Comparison of ENCODE assay signal across 18 cellular contexts in the genomic region with DNA sequence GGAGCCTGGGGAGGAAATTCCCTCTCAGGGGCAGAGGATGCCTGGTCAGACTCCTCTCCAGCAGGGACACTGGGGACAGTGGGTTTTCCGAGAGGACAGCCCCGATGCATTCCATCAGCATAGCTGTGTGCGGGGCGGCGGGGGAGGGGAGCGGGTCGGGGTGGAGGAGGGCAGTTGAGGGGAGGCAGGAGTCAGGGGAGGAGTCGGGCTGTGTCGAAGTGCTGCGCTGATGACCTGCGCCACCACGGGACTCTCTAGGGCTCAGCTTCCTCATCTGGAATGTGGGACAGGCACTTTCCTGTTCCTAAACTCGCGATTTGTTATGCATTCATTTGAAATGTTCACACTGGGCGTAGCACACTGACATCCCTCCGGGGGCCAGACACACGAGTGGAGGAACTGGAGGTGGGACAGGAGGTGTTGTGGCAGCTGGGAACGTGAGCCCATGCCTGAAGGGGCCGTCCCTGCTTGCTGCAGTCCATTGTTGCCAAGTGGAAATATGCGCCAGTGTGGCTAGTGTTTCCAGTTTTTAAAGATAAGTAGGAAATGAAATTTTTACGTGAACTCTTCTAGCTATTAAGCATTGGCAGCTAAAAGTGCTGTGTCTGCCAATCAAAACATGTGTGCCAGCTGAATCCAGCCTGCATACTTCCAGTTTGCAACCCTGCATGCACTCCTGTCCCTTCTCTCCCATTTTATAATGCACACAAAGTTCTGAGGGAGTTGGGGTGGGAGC. TPM values are rescaled to one million over a fixed set of nuclear protein-coding genes. Genes with fewer than 3 reads are reported as not detected.
DNase-seq lines count a peak whose midpoint lies in the region; ATAC-seq and TF ChIP-seq lines count a peak whose summit lies in the region.
"Had no signal": no experiment of that assay in that cellular context is flagged by ENCODE, and none has a peak within 500 bp of the region (broad histone marks: within the 10 kb centered on the region; RNA-seq: fewer than 3 reads in every experiment).

No MANE protein-coding gene starts in this region.

- H2BK5ac ChIP-seq in H9 (ENCODE audit: insufficient read length, low read length), result no peak overlapping the region

- H4K5ac ChIP-seq in H9 (ENCODE audit: insufficient read length, low read depth, low read length), result no peak overlapping the region

- H3K79me2 ChIP-seq in H9 (ENCODE audit: insufficient read depth, low read length), result peaks cover 2% of the 10 kb centered on the region; the same call in 1 of the 2 replicates

- H3K23me2 ChIP-seq in H9 (ENCODE audit: insufficient read length, low read depth, low read length, poor library complexity, severe bottlenecking), result no peaks in the 10 kb centered on the region

- H4K8ac ChIP-seq in H9 (replicated peaks; ENCODE audit: insufficient read length, low read depth, low read length), result no peak overlapping the region

- ATAC-seq in sciatic nerve (peak; percentile 41), HG02852 (IDR thresholded peaks at IDR 0.05; ENCODE audit: unreplicated experiment) (no peak), GM19351 (IDR thresholded peaks at IDR 0.05; ENCODE audit: unreplicated experiment) (no peak)
- ATAC-seq: activated CD8-positive, alpha-beta T cell treated with anti-CD3 and anti-CD28 coated beads for 36 hours; GM12878 had no signal

- H3K4ac ChIP-seq in H9 (ENCODE audit: low read depth, low read length), result no peak overlapping the region

- no peak overlapping the region for H4K91ac ChIP-seq in H9 (ENCODE audit: insufficient read length, low read depth, low read length)

- H3K56ac ChIP-seq in H9 (ENCODE audit: insufficient read length, low read depth, low read length), result no peak overlapping the region

- no peak overlapping the region for H3K27ac ChIP-seq in H9 (ENCODE audit: insufficient read length, low read depth, low read length)
- peak overlapping the region; percentile 25 for H3K27ac ChIP-seq in left ventricle myocardium inferior (replicated peaks)
- peak overlapping the region in 1 of 4 donors; percentile 18 for H3K27ac ChIP-seq in esophagus squamous epithelium
- H3K27ac ChIP-seq: BLaER1 treated with 17β-estradiol and CSF1 and Interleukin-3, amounts not matched to agents 10 nM and 100 nM; KMS-11; prostate gland had no signal

- H3K36me3 Mint-ChIP-seq in H9 (ENCODE audit: insufficient read depth in 1 of 3, low read depth in 3 of 3), result peaks cover 72 to 78% (median 72%) of the 10 kb centered on the region in 3 experiments

- no peak overlapping the region for H3K23ac ChIP-seq in H9 (ENCODE audit: insufficient read length, low read depth, low read length)

- no peak overlapping the region for H2BK20ac ChIP-seq in H9 (ENCODE audit: low read depth, low read length, poor library complexity, severe bottlenecking)

- peaks cover 20 to 31% of the 10 kb centered on the region in 2 experiments for H3K9me3 Mint-ChIP-seq in H9

- H3K9me3 ChIP-seq in H9 (ENCODE audit: control insufficient read depth, low read depth, low read length) (peaks cover 15% of the 10 kb centered on the region), left ventricle myocardium inferior (replicated peaks) (peaks cover 24% of the 10 kb centered on the region), esophagus squamous epithelium (peaks cover 0 to 6% (median 0%) of the 10 kb centered on the region in 3 donors)
- H3K9me3 ChIP-seq: prostate gland had no signal

- peaks cover 8% of the 10 kb centered on the region; the same call in 1 of the 2 replicates for H3K4me1 ChIP-seq in H9 (ENCODE audit: insufficient read depth, low read length)
- peaks cover 48% of the 10 kb centered on the region for H3K4me1 ChIP-seq in left ventricle myocardium inferior
- H3K4me1 ChIP-seq in esophagus squamous epithelium, result peaks cover 0 to 13% (median 2%) of the 10 kb centered on the region in 3 donors
- H3K4me1 ChIP-seq: BLaER1 treated with 17β-estradiol and CSF1 and Interleukin-3, amounts not matched to agents 10 nM and 100 nM; prostate gland had no signal

- no peak overlapping the region for H2BK12ac ChIP-seq in H9 (ENCODE audit: insufficient read length, low read depth, low read length)

- no peak overlapping the region for H3K4me3 Mint-ChIP-seq in H9
- H3K4me3 Mint-ChIP-seq: activated CD8-positive, alpha-beta T cell treated with anti-CD3 and anti-CD28 coated beads for 36 hours had no signal

- no peak overlapping the region for H2BK120ac ChIP-seq in H9 (ENCODE audit: low read depth, low read length, poor library complexity, severe bottlenecking)

- no peaks in the 10 kb centered on the region for H3K27me3 ChIP-seq in H9 (ENCODE audit: insufficient read depth, low read length)
- H3K27me3 ChIP-seq in left ventricle myocardium inferior (ENCODE audit: low read depth), result no peaks in the 10 kb centered on the region
- H3K27me3 ChIP-seq in esophagus squamous epithelium, result peaks cover 0 to 30% (median 0%) of the 10 kb centered on the region in 4 donors
- H3K27me3 ChIP-seq: BLaER1 treated with 17β-estradiol and CSF1 and Interleukin-3, amounts not matched to agents 10 nM and 100 nM had no signal

- peak; percentile 59 for DNase-seq in H9
- DNase-seq in astrocyte of the hippocampus (ENCODE audit: low read depth, low spot score), result peak; percentile 5
- no peak for DNase-seq in left ventricle myocardium inferior
- DNase-seq in sciatic nerve (ENCODE audit: low spot score), result no peak
- no peak for DNase-seq in esophagus squamous epithelium (lab: John Stamatoyannopoulos, UW)
- no peak for DNase-seq in hypothalamus (lab: John Stamatoyannopoulos, UW)
- DNase-seq: activated CD8-positive, alpha-beta T cell treated with anti-CD3 and anti-CD28 coated beads for 36 hours; activated effector memory CD4-positive, alpha-beta T cell treated with Interleukin-2 at 50 U/mL for 16 hours; DMS79; NCI-H187; SHP77 had no signal

- no peak overlapping the region for H3K18ac ChIP-seq in H9 (ENCODE audit: insufficient read length, low read depth, low read length)

- peaks cover 50 to 58% of the 10 kb centered on the region in 2 experiments for H3K4me1 Mint-ChIP-seq in H9

- no peak overlapping the region for H3T11ph ChIP-seq in H9 (ENCODE audit: low read length)

- intact Hi-C loops in left ventricle myocardium inferior (cut with micrococcal nuclease), result no loop called here
- intact Hi-C loops in sciatic nerve (cut with DNase I), result no loop called here
- intact Hi-C loops in esophagus squamous epithelium (cut with DNase I), result no loop called here

- H2AK5ac ChIP-seq in H9 (ENCODE audit: insufficient read length, low read length), result no peak overlapping the region

- H3K27ac Mint-ChIP-seq in H9, result peak overlapping the region; percentile 74 to 89 (median 86)
- H3K27ac Mint-ChIP-seq: activated CD8-positive, alpha-beta T cell treated with anti-CD3 and anti-CD28 coated beads for 36 hours had no signal

- H3K27me3 Mint-ChIP-seq in H9 (ENCODE audit: low read depth), result no peaks in the 10 kb centered on the region
- H3K27me3 Mint-ChIP-seq: activated CD8-positive, alpha-beta T cell treated with anti-CD3 and anti-CD28 coated beads for 36 hours had no signal

- TF ChIP-seq POLR2A in esophagus squamous epithelium (IDR thresholded peaks at IDR 0.05), result no peak

- peak overlapping the region; percentile 3; the same call in 1 of the 2 replicates for H3K14ac ChIP-seq in H9 (ENCODE audit: insufficient read depth, low read length)

- no peaks in the 10 kb centered on the region for H3K79me1 ChIP-seq in H9 (ENCODE audit: insufficient read depth, low read depth, low read length, poor library complexity, severe bottlenecking)

- H3K4me3 ChIP-seq in left ventricle myocardium inferior, result peak overlapping the region; percentile 18
- no peak overlapping the region for H3K4me3 ChIP-seq in esophagus squamous epithelium
- H3K4me3 ChIP-seq: BLaER1 treated with 17β-estradiol and CSF1 and Interleukin-3, amounts not matched to agents 10 nM and 100 nM; GM12878; prostate gland had no signal

- WGBS in H9 (ENCODE audit: extremely low coverage, insufficient read length, low lambda C conversion rate), result no CpG with 5 or more reads among the region's 21 CpGs
- 15 to 21% methylated on average over 5 to 8 of the region's 21 CpGs for WGBS in esophagus squamous epithelium, 2 donors

- H2BK15ac ChIP-seq in H9 (ENCODE audit: low read depth, low read length), result no peak overlapping the region

- H3K36me3 ChIP-seq in left ventricle myocardium inferior (peaks cover 26% of the 10 kb centered on the region), esophagus squamous epithelium (no peaks in the 10 kb centered on the region)
- H3K36me3 ChIP-seq: prostate gland had no signal

- H2AFZ ChIP-seq in H9 (ENCODE audit: low read length), result no peak overlapping the region

- TF ChIP-seq CTCF in H9 (conservative IDR thresholded peaks at IDR 0.05) (no peak), left ventricle myocardium inferior (IDR thresholded peaks at IDR 0.05; ENCODE audit: borderline replicate concordance) (no peak), esophagus squamous epithelium (IDR thresholded peaks at IDR 0.05) (no peak)

- no peaks in the 10 kb centered on the region for H4K20me1 ChIP-seq in H9 (ENCODE audit: control insufficient read depth, insufficient read depth, insufficient read length)

- H3K4me2 ChIP-seq in H9 (ENCODE audit: insufficient read depth, insufficient read length, low read length), result no peak overlapping the region
- H3K4me2 ChIP-seq: BLaER1 treated with 17β-estradiol and CSF1 and Interleukin-3, amounts not matched to agents 10 nM and 100 nM; KMS-11 had no signal

- no peak overlapping the region for H3K9ac ChIP-seq in H9 (ENCODE audit: extremely low read depth, insufficient read length, low read length)
- H3K9ac ChIP-seq: BLaER1 treated with 17β-estradiol and CSF1 and Interleukin-3, amounts not matched to agents 10 nM and 100 nM; KMS-11 had no signal

RNA-seq across cellular contexts. Expression of gene FLT1, which starts 43.3 kb away (rescaled TPM):
- total RNA-seq in H9 (2021) (83.4 and 84.1 TPM in 2 replicates), left ventricle myocardium inferior (40.7 TPM), sciatic nerve (84.8 TPM), esophagus squamous epithelium (10 to 100 TPM in 1 of 4 donors, 1 to 10 TPM in 3; 2.1 to 16.4 (median 8.9) TPM)
- total RNA-seq: bronchial epithelial cell had no signal

Comparison
In these comparisons a context has a peak if more than half of its experiments do, and no peak if none do; other contexts are left out.
1. DNase-seq: peak in H9 (single experiment) and astrocyte of the hippocampus (single experiment); none in left ventricle myocardium inferior (single experiment), sciatic nerve (single experiment), esophagus squamous epithelium (single experiment) and hypothalamus (0 of 51).